Comparison of ENCODE assay signal across 8 cellular contexts in the genomic region with DNA sequence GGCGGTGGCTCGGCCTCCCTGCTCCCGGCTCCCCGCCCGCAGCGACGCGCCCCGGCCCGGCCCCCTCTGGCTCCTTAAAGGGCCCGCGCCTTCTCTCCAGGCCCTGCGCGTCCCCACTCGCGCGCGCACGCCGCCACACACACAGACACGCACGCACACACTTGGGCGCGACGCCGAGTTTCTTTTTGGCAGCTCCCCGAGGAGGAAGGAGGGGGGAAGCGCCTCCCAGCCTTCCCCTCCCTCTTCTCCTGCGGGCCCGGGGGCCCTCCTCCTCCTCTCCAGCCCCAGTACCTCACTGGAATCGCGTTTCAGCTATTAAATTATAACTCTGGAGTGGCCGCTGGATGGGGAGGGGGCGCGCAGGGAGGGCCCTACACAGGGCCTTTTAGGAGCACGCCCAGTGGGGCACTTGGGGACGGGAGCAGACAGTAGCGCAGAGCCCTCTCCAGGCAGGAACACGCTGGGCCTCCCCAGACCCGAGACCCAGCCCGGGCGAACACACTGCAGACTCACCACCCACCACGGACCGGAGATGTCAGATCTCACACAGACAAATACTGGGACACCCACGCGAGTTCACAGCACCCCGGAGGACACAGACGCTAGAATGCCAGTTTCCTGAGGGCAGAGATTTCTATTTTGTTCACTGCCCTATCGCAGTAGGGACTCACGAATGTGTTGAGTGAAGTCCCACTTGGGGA. TPM values are rescaled to one million over a fixed set of nuclear protein-coding genes. Genes with fewer than 3 reads are reported as not detected.
DNase-seq lines count a peak whose midpoint lies in the region; ATAC-seq and TF ChIP-seq lines count a peak whose summit lies in the region.

No MANE protein-coding gene starts in this region.

- peaks cover 0 to 13% of the 10 kb centered on the region in 2 donors for H3K4me1 Mint-ChIP-seq in natural killer cell treated with Interleukin-12 subunit alpha and Interleukin-12 subunit beta and Interleukin-15 and Interleukin-18, amount 100 ng/mL, for 72 hours (ENCODE audit: low read depth in 2 of 2)

- H3K4me2 ChIP-seq in KMS-11 = peak overlapping the region; percentile 80

- peak; percentile 92 for DNase-seq in DMS 273 treated with DMSO at 0.1 percent for 48 hours (lab: John Stamatoyannopoulos, UW)
- peak; percentile 89 for DNase-seq in RPMI8226
- DNase-seq in activated T-helper 9 cell treated with anti-CD3 and anti-CD28 coated beads, Interleukin-2, amount 50 U/mL, for 16 hours (ENCODE audit: low read depth) = peak; percentile 74
- peak; percentile 96 for DNase-seq in fibroblast of peridontal ligament (ENCODE audit: extremely low read depth)
- peak; percentile 86 for DNase-seq in natural killer cell treated with Interleukin-12 subunit alpha and Interleukin-12 subunit beta and Interleukin-15 and Interleukin-18, amount 100 ng/mL, for 72 hours (ENCODE audit: low spot score)
- peak; percentile 82 for DNase-seq in stimulated activated naive CD4-positive, alpha-beta T cell treated with Interleukin-2 at 50 U/mL for 16 hours (lab: John Stamatoyannopoulos, UW)

- peaks cover 14% of the 10 kb centered on the region for H4K20me1 ChIP-seq in KMS-11 (ENCODE audit: insufficient read depth)

- ATAC-seq in GM21717 (IDR thresholded peaks at IDR 0.05; ENCODE audit: unreplicated experiment) = peak; percentile 41
- peak; percentile 90 to 92 for ATAC-seq in natural killer cell treated with Interleukin-12 subunit alpha and Interleukin-12 subunit beta and Interleukin-15 and Interleukin-18, amount 100 ng/mL, for 72 hours

- H3K9me3 Mint-ChIP-seq in natural killer cell treated with Interleukin-12 subunit alpha and Interleukin-12 subunit beta and Interleukin-15 and Interleukin-18, amount 100 ng/mL, for 72 hours = no peaks in the 10 kb centered on the region

- H3K4me3 ChIP-seq in KMS-11 (IDR thresholded peaks at IDR 0.05; ENCODE audit: insufficient read depth, low read depth, low read length) = no peak overlapping the region

- H3K9ac ChIP-seq in KMS-11 = peak overlapping the region; percentile 62

- H3K79me2 ChIP-seq in KMS-11 (ENCODE audit: insufficient read depth, low read depth) = peaks cover 36% of the 10 kb centered on the region

- peaks cover 11% of the 10 kb centered on the region for H3K4me1 ChIP-seq in KMS-11 (ENCODE audit: low read depth, poor library complexity, severe bottlenecking)

- H3K27ac Mint-ChIP-seq in natural killer cell treated with Interleukin-12 subunit alpha and Interleukin-12 subunit beta and Interleukin-15 and Interleukin-18, amount 100 ng/mL, for 72 hours = no peak overlapping the region

- H3K27me3 ChIP-seq in KMS-11 (ENCODE audit: insufficient read depth, low read depth) = no peaks in the 10 kb centered on the region

- no peaks in the 10 kb centered on the region for H3K36me3 ChIP-seq in KMS-11 (ENCODE audit: insufficient read depth)

- H3K27me3 Mint-ChIP-seq in natural killer cell treated with Interleukin-12 subunit alpha and Interleukin-12 subunit beta and Interleukin-15 and Interleukin-18, amount 100 ng/mL, for 72 hours = no peaks in the 10 kb centered on the region

- H2AFZ ChIP-seq in KMS-11 (ENCODE audit: low read depth) = peak overlapping the region; percentile 45; the same call in 1 of the 2 replicates

- no peaks in the 10 kb centered on the region for H3K36me3 Mint-ChIP-seq in natural killer cell treated with Interleukin-12 subunit alpha and Interleukin-12 subunit beta and Interleukin-15 and Interleukin-18, amount 100 ng/mL, for 72 hours

- TF ChIP-seq CTCF in KMS-11 (conservative IDR thresholded peaks at IDR 0.05; ENCODE audit: low read depth, low read length) = no peak

- peak overlapping the region; percentile 74 for H3K27ac ChIP-seq in KMS-11

- H3K4me3 Mint-ChIP-seq in natural killer cell treated with Interleukin-12 subunit alpha and Interleukin-12 subunit beta and Interleukin-15 and Interleukin-18, amount 100 ng/mL, for 72 hours = peak overlapping the region; percentile 80

RNA-seq across cellular contexts. Expression of a gene that starts 0.4 kb away (rescaled TPM):
- 100 to 1,000 TPM in 1 of 2 donors, 10 to 100 TPM in 1; 80.8 to 133 TPM for total RNA-seq in natural killer cell treated with Interleukin-12 subunit alpha and Interleukin-12 subunit beta and Interleukin-15 and Interleukin-18, amount 100 ng/mL, for 72 hours
